15 cellular contexts compared by ENCODE assay signal in genomic region chr16:88478889-88479794, GRCh38. TPM values are rescaled to one million over a fixed set of nuclear protein-coding genes. Genes with fewer than 3 reads are reported as not detected.
DNase-seq lines count a peak whose midpoint lies in the region; ATAC-seq, FAIRE-seq and TF ChIP-seq lines count a peak whose summit lies in the region.
"Had no signal": no experiment of that assay in that cellular context is flagged by ENCODE, and none has a peak within 500 bp of the region (broad histone marks: within the 10 kb centered on the region; RNA-seq: fewer than 3 reads in every experiment).

No MANE protein-coding gene starts in this region.

- in situ Hi-C loops in K562 (cut with MboI): no loop called here

- no TSS peak for BruUV-seq in K562 (replicated peaks; lab: Mats Ljungman, UMichigan)

- peaks cover 59% of the 10 kb centered on the region for H4K20me1 ChIP-seq in BLaER1
- H4K20me1 ChIP-seq in K562 (replicated peaks; ENCODE audit: control insufficient read depth, insufficient read depth, low read length): peaks cover 54% of the 10 kb centered on the region

- ATAC-seq in K562: no peak
- ATAC-seq in GM18520 (IDR thresholded peaks at IDR 0.05; ENCODE audit: unreplicated experiment): no peak

- H2BK120ac ChIP-seq in mesenchymal stem cell (ENCODE audit: low read depth, low read length): no peak overlapping the region

- H3K27ac ChIP-seq in BLaER1: peak overlapping the region; percentile 92
- H3K27ac ChIP-seq in K562 (ENCODE audit: extremely low read depth, low read depth, low read length): no peak overlapping the region
- no peak overlapping the region for H3K27ac ChIP-seq in mesenchymal stem cell (ENCODE audit: low read length, poor library complexity, severe bottlenecking)

- no peak overlapping the region for H3K23ac ChIP-seq in mesenchymal stem cell (ENCODE audit: low read length in 2 of 2)

- TF ChIP-seq CTCF in GM12872 (IDR thresholded peaks at IDR 0.05; ENCODE audit: insufficient read depth, low read depth, low read length) (0 out of 3 replicates have a peak, but pooled peaks have one; percentile 8), K562 (IDR thresholded peaks at IDR 0.05 in 2 of 3, conservative IDR thresholded peaks at IDR 0.05 in 1 of 3; ENCODE audit: insufficient read depth in 2 of 3, low read depth in 1 of 3, low read length in 3 of 3) (no peak)

- H3K4me2 ChIP-seq in BLaER1: peak overlapping the region; percentile 98
- no peak overlapping the region for H3K4me2 ChIP-seq in K562 (ENCODE audit: insufficient read depth, low read length)
- no peak overlapping the region for H3K4me2 ChIP-seq in mesenchymal stem cell (ENCODE audit: low read length, poor library complexity, severe bottlenecking)

- no peak for FAIRE-seq in K562 (lab: Jason Lieb, UNC)
- FAIRE-seq: colon, endothelial cell of umbilical vein had no signal

- DNase-seq in K562 (ENCODE audit: extremely low read depth in 1 of 4, low spot score in 3 of 4) (no peak), mesenchymal stem cell (no peak), hepatic stellate cell (ENCODE audit: low spot score) (no peak), kidney glomerular epithelial cell (lab: John Stamatoyannopoulos, UW) (no peak), posterior vena cava (ENCODE audit: low spot score) (no peak)
- DNase-seq: activated CD4-positive, alpha-beta T cell treated with anti-CD3 and anti-CD28 coated beads for 1 hour; activated gamma-delta T cell; anterior cingulate cortex; foreskin fibroblast; substantia nigra had no signal

- H3K9ac ChIP-seq in BLaER1 (peak overlapping the region; percentile 76), K562 (ENCODE audit: insufficient read depth in 1 of 2, low read depth in 2 of 2, low read length in 2 of 2) (peak overlapping the region in 1 of 2 experiments; percentile 58; a peak in 1 of 4 replicates), mesenchymal stem cell (ENCODE audit: low read length) (no peak overlapping the region)

- POLR2A ChIA-PET in K562 (lab: Yijun Ruan, JAX): no interaction called here

- H2BK12ac ChIP-seq in mesenchymal stem cell (ENCODE audit: low read length in 2 of 2): no peak overlapping the region

- peaks cover 11% of the 10 kb centered on the region for H3K9me1 ChIP-seq in K562 (ENCODE audit: control insufficient read depth, insufficient read depth, low read length)

- H2BK5ac ChIP-seq in mesenchymal stem cell (ENCODE audit: low read depth, low read length, poor library complexity, severe bottlenecking): no peak overlapping the region

- no peak for TF ChIP-seq EP300 in K562 (IDR thresholded peaks at IDR 0.05; ENCODE audit: low read length)

- no peak overlapping the region for H2AK5ac ChIP-seq in mesenchymal stem cell (ENCODE audit: low read length, severe bottlenecking)

- H2AFZ ChIP-seq in K562 (ENCODE audit: low read depth, low read length): no peak overlapping the region
- no peak overlapping the region for H2AFZ ChIP-seq in mesenchymal stem cell (ENCODE audit: low read depth, low read length)

- H3K27me3 ChIP-seq in BLaER1: no peaks in the 10 kb centered on the region
- H3K27me3 ChIP-seq in K562 (ENCODE audit: control insufficient read depth in 2 of 2, insufficient read depth in 2 of 2, low read length in 2 of 2): no peaks in the 10 kb centered on the region
- H3K27me3 ChIP-seq in mesenchymal stem cell (ENCODE audit: control insufficient read depth in 1 of 2, insufficient read depth in 1 of 2, low read length in 2 of 2): no peaks in the 10 kb centered on the region

- H4K8ac ChIP-seq in mesenchymal stem cell (ENCODE audit: low read length): no peak overlapping the region

- H3K4me1 ChIP-seq in BLaER1: peaks cover 98% of the 10 kb centered on the region
- H3K4me1 ChIP-seq in K562 (replicated peaks in 1 of 2; ENCODE audit: control insufficient read depth in 2 of 2, insufficient read depth in 2 of 2, low read length in 2 of 2): peaks cover 12 to 98% of the 10 kb centered on the region in 2 experiments; a peak in 4 of 5 replicates
- peaks cover 15% of the 10 kb centered on the region for H3K4me1 ChIP-seq in mesenchymal stem cell (ENCODE audit: control insufficient read depth, insufficient read depth, low read depth, low read length)

- H3K9me3 ChIP-seq in BLaER1 (no peaks in the 10 kb centered on the region), K562 (replicated peaks; ENCODE audit: control insufficient read depth, insufficient read depth, low read depth, low read length) (no peaks in the 10 kb centered on the region), mesenchymal stem cell (ENCODE audit: control insufficient read depth, low read length) (no peaks in the 10 kb centered on the region)

- no peak for TF ChIP-seq POLR2A in K562 (conservative IDR thresholded peaks at IDR 0.05)

- H3K36me3 ChIP-seq in BLaER1 (0 out of 2 replicates have a peak, but pooled peaks cover 6% of the 10 kb centered on the region), K562 (ENCODE audit: control insufficient read depth, insufficient read depth, low read length) (peaks cover 57% of the 10 kb centered on the region; the same call in 2 of the 3 replicates), mesenchymal stem cell (ENCODE audit: control insufficient read depth in 1 of 2, insufficient read depth in 2 of 2, low read depth in 1 of 2, low read length in 2 of 2) (peaks cover 0 to 11% of the 10 kb centered on the region in 2 experiments)

- peak overlapping the region; percentile 41 for H4K91ac ChIP-seq in mesenchymal stem cell (ENCODE audit: low read length)

- WGBS in K562 (ENCODE audit: insufficient coverage, low coverage, missing lambda C conversion rate): 88% methylated on average over 21 of the region's 39 CpGs
- WGBS in mesenchymal stem cell: 91% methylated on average over 38 of the region's 39 CpGs

- CTCF ChIA-PET in K562 (lab: Yijun Ruan, JAX; ENCODE audit: low intra/inter-chr PET ratio): no interaction called here

- no peak overlapping the region for H2BK15ac ChIP-seq in mesenchymal stem cell (ENCODE audit: low read depth, poor library complexity, severe bottlenecking)

- H3K4me3 ChIP-seq in BLaER1 (peak overlapping the region; percentile 45), K562 (no peak overlapping the region), mesenchymal stem cell (ENCODE audit: insufficient read depth in 1 of 2, low read depth in 1 of 2, low read length in 2 of 2) (no peak overlapping the region)

- H3K14ac ChIP-seq in mesenchymal stem cell (ENCODE audit: low read length in 2 of 2): no peak overlapping the region

- peaks cover 19% of the 10 kb centered on the region for H3K79me1 ChIP-seq in mesenchymal stem cell (replicated peaks; ENCODE audit: low read length, poor library complexity, severe bottlenecking)

- no peak overlapping the region for H3K4ac ChIP-seq in mesenchymal stem cell (ENCODE audit: low read depth in 1 of 2, low read length in 2 of 2)

- intact Hi-C loops in K562 (cut with micrococcal nuclease) (no loop called here), posterior vena cava (cut with DNase I) (no loop called here)

- H3K18ac ChIP-seq in mesenchymal stem cell (ENCODE audit: low read depth in 1 of 2, low read length in 2 of 2): no peak overlapping the region

- no peak for TF ChIP-seq RAD21 in K562 (CRISPR knock-in tag; conservative IDR thresholded peaks at IDR 0.05 in 1 of 2, IDR thresholded peaks at IDR 0.05 in 1 of 2)

- peaks cover 97% of the 10 kb centered on the region for H3K79me2 ChIP-seq in K562 (ENCODE audit: control insufficient read depth, insufficient read depth, low read length)

TF ChIP-seq in K562, 482 proteins besides CTCF, POLR2A, EP300 and RAD21:
- TF ChIP-seq POLR2G (IDR thresholded peaks at IDR 0.05; ENCODE audit: low read depth, low read length) (peak; percentile 34), TFAP4 (CRISPR knock-in tag; IDR thresholded peaks at IDR 0.05; ENCODE audit: borderline replicate concordance) (peak; percentile 6; the same call in 1 of the 2 replicates), ZNF384 (IDR thresholded peaks at IDR 0.05; ENCODE audit: low read depth, low read length) (no peak)
TF ChIP-seq in K562: peak in this region for 2.

RNA-seq across cellular contexts. Expression of gene ZFPM1, which starts 26.1 kb away (rescaled TPM):
- 14.4 and 38.8 TPM in 2 replicates for total RNA-seq in K562 (2011; cell fraction: chromatin; rRNA removed; ENCODE audit: low replicate concordance)
- 25.3 and 27.9 TPM in 2 replicates for total RNA-seq in K562 (2011; cell fraction: nucleolus; rRNA removed)
- 16.8 and 18.9 TPM in 2 replicates for total RNA-seq in K562 (2011; cell fraction: nucleoplasm; rRNA removed)
- total RNA-seq in K562 (2014; rRNA removed): 4.5 and 8.7 TPM in 2 replicates
- total RNA-seq in K562 (2014; rRNA removed; fragmentation: Illumina TruSeq; extraction: Trizol): 0.26 and 0.47 TPM in 2 replicates
- 3.2 and 4.5 TPM in 2 replicates for total RNA-seq in K562 (2015; rRNA removed; fragmentation: Illumina TruSeq; extraction: Trizol)
- total RNA-seq in K562 (2021): 32.7 and 35.9 TPM in 2 replicates
- polyA plus RNA-seq in K562 (2011; rRNA removed): 0.88 and 1.4 TPM in 2 replicates
- 0.81 and 4.8 TPM in 2 replicates for polyA plus RNA-seq in K562 (2011; cell fraction: cytosol; rRNA removed)
- polyA plus RNA-seq in K562 (2011; cell fraction: nucleus; rRNA removed): 3.4 and 13.6 TPM in 2 replicates
- 7.9 and 12.2 TPM in 2 replicates for polyA plus RNA-seq in K562 (2012)
- polyA plus RNA-seq in K562 (2014; fragmentation: Illumina TruSeq; extraction: Trizol): 1.2 and 5.1 TPM in 2 replicates
- under 1 TPM; 0.03 to 0.11 TPM for polyA plus RNA-seq in K562 (2014; fragmentation: Nextera tagmentation; extraction: Ambion mirVana)
- polyA plus RNA-seq in K562 (2014; rRNA removed): 4.7 and 5.5 TPM in 2 replicates
- polyA minus RNA-seq in K562 (2011; rRNA and poly(A)+ RNA removed): 0.30 and 1.1 TPM in 2 replicates
- 12.3 and 14.7 TPM in 2 replicates for polyA minus RNA-seq in K562 (2011; cell fraction: cytosol; rRNA and poly(A)+ RNA removed)
- 7.7 and 10.1 TPM in 2 replicates for polyA minus RNA-seq in K562 (2011; cell fraction: nucleus; rRNA and poly(A)+ RNA removed)
- polyA plus RNA-seq in mesenchymal stem cell (2013, experiment 1 of 2): 3.4 TPM
- polyA plus RNA-seq in mesenchymal stem cell (2013, experiment 2 of 2): 3.4 TPM
- 1 to 10 TPM; 4.0 to 4.3 TPM for total RNA-seq in posterior vena cava
